Comparison of ENCODE assay signal across 8 cellular contexts in the genomic region with DNA sequence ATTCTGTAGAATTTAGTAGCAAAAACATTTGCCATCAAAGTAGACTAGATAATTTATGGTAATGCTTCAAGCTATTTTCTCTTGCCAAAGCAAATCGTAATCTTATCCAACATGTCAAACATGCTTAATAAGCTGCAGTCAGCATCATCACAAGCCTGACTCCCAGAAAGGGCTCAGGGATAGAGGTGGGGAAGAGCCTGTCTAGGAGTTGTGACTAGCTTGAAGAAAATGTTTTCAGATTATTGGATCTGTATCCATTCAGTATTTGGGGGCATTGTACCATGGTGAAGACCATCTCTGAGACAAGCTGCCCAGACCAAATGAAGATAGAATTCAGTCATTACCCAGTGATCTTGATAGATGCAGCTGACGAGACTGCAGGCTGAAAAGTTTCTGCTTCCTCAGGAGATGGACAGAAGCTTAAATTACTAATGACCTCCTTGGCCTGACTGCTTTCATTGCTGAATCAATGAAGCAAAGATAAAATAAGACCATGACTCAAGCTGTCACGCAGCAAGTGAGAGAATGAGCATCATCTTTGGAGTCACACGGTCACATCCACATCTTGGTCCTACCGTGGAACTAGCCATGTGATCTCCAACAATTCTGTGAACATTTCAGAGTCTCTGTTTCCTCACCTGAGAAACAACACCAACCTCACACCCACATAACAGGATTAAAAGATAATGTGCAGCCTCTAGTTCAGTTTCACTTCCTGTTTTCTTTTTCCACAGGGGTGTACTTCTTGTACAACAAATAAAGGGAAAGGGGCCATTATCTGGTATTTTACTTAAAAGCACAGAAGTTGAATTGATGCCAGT. TPM values are rescaled to one million over a fixed set of nuclear protein-coding genes. Genes with fewer than 3 reads are reported as not detected.
DNase-seq lines count a peak whose midpoint lies in the region; ATAC-seq and TF ChIP-seq lines count a peak whose summit lies in the region.

No MANE protein-coding gene starts in this region.

- H3K9me2 ChIP-seq in Loucy (replicated peaks; ENCODE audit: low read depth, low read length) = no peaks in the 10 kb centered on the region

- peaks cover 16% of the 10 kb centered on the region; the same call in 1 of the 2 replicates for H3K79me2 ChIP-seq in Loucy (ENCODE audit: insufficient read depth, low read length)

- intact Hi-C loops in uterus (cut with DNase I; ENCODE audit: low total_unique reads) = no loop called here

- H3K9me3 ChIP-seq in Loucy (ENCODE audit: insufficient read depth, low read depth, low read length) (no peaks in the 10 kb centered on the region), uterus (no peaks in the 10 kb centered on the region)

- no peaks in the 10 kb centered on the region for H4K20me1 ChIP-seq in Loucy (ENCODE audit: insufficient read depth, low read length, poor library complexity, severe bottlenecking)

- no peaks in the 10 kb centered on the region for H3K27me3 ChIP-seq in Loucy (ENCODE audit: insufficient read depth, low read length, poor library complexity, severe bottlenecking)
- H3K27me3 ChIP-seq in uterus = no peaks in the 10 kb centered on the region

- H2AFZ ChIP-seq in Loucy (ENCODE audit: low read length) = no peak overlapping the region

- H3K4me2 ChIP-seq in Loucy (ENCODE audit: low read depth, low read length, poor library complexity, severe bottlenecking) = peak overlapping the region; percentile 15

- peak overlapping the region; percentile 3 for H3K4me3 ChIP-seq in Loucy (ENCODE audit: low read length, poor library complexity, severe bottlenecking)
- no peak overlapping the region for H3K4me3 ChIP-seq in epithelial cell of proximal tubule (ENCODE audit: low read depth, low read length)
- H3K4me3 ChIP-seq in uterus = no peak overlapping the region

- DNase-seq in epithelial cell of proximal tubule (ENCODE audit: low read depth) (peak; percentile 65), T-helper 9 cell (no peak), iPS-NIHi7 (ENCODE audit: extremely low spot score) (no peak), uterus (no peak), HPDE6-E6E7 (ENCODE audit: extremely low spot score) (no peak)

- TF ChIP-seq CTCF in Loucy (conservative IDR thresholded peaks at IDR 0.05; ENCODE audit: low read length) (no peak), epithelial cell of proximal tubule (conservative IDR thresholded peaks at IDR 0.05; ENCODE audit: low read depth, low read length) (no peak), uterus (IDR thresholded peaks at IDR 0.05) (no peak)

- ATAC-seq in GM18498 (IDR thresholded peaks at IDR 0.05; ENCODE audit: unreplicated experiment) (peak; percentile 92), GM21529 (IDR thresholded peaks at IDR 0.05; ENCODE audit: unreplicated experiment) (peak; percentile 92)

- peaks cover 48% of the 10 kb centered on the region for H3K4me1 ChIP-seq in Loucy (ENCODE audit: insufficient read depth, low read length, poor library complexity, severe bottlenecking)
- H3K4me1 ChIP-seq in uterus = peaks cover 0 to 4% of the 10 kb centered on the region in 2 donors

- TF ChIP-seq POLR2A in uterus (IDR thresholded peaks at IDR 0.05) = no peak

- H3K36me3 ChIP-seq in Loucy (ENCODE audit: insufficient read depth, low read length) = no peaks in the 10 kb centered on the region
- H3K36me3 ChIP-seq in uterus = no peaks in the 10 kb centered on the region

- H3F3A ChIP-seq in Loucy (ENCODE audit: low read depth) = no peaks in the 10 kb centered on the region

- H3K27ac ChIP-seq in uterus = no peak overlapping the region

- H3K9ac ChIP-seq in Loucy (ENCODE audit: low read depth, low read length, poor library complexity, severe bottlenecking) = no peak overlapping the region

RNA-seq across cellular contexts. Expression of a gene that starts 9.4 kb away (rescaled TPM):
- total RNA-seq in epithelial cell of proximal tubule = 28.0 and 45.6 TPM in 2 replicates
- 10 to 100 TPM in 3 of 4 donors, 1 to 10 TPM in 1; 9.5 to 29.2 (median 17.1) TPM for total RNA-seq in uterus

RNA-seq across cellular contexts. Expression of a gene that starts 50.2 kb away (rescaled TPM):
- 16.1 and 21.4 TPM in 2 replicates for total RNA-seq in epithelial cell of proximal tubule
- total RNA-seq in uterus = 10 to 100 TPM; 32.5 to 93.9 (median 51.1) TPM
